2 cellular contexts compared by ENCODE assay signal in genomic region chr2:110751642-110752041, GRCh38.
A peak's percentile ranks its signal among the peaks of the same experiment; 100 is the strongest.
TF ChIP-seq lines count a peak whose summit lies in the region.

No MANE protein-coding gene starts in this region.

TF ChIP-seq in A549, 52 proteins besides CTCF, POLR2A, EP300 and RAD21 (continued from another document):
- no peak for TF ChIP-seq CBX8 (IDR thresholded peaks at IDR 0.05)
- TF ChIP-seq PHF8 (IDR thresholded peaks at IDR 0.05; ENCODE audit: borderline replicate concordance, low read depth): no peak
TF ChIP-seq in A549: peak in this region for 1.

TF ChIP-seq in K562, 482 proteins besides CTCF, POLR2A, EP300 and RAD21 (continued from another document):
- TF ChIP-seq SMARCE1 (IDR thresholded peaks at IDR 0.05) (no peak), C11orf30 (IDR thresholded peaks at IDR 0.05; ENCODE audit: low read depth) (peak; percentile 69), TRIM28 (IDR thresholded peaks at IDR 0.05) (no peak), ATF1 (CRISPR knock-in tag; IDR thresholded peaks at IDR 0.05) (no peak), ATF1 (tag; IDR thresholded peaks at IDR 0.05) (no peak), MAFK (IDR thresholded peaks at IDR 0.05; ENCODE audit: low read length) (peak; percentile 40; the same call in 1 of the 2 replicates), NFE2 (IDR thresholded peaks at IDR 0.05; ENCODE audit: low read depth) (no peak), MAFG (tag; conservative IDR thresholded peaks at IDR 0.05) (peak; percentile 55; the same call in 1 of the 2 replicates), ZNF184 (CRISPR knock-in tag; IDR thresholded peaks at IDR 0.05) (no peak), ZNF316 (IDR thresholded peaks at IDR 0.05) (peak; percentile 90), BCOR (IDR thresholded peaks at IDR 0.05) (no peak), THAP7 (CRISPR knock-in tag; IDR thresholded peaks at IDR 0.05) (no peak), NEUROD1 (IDR thresholded peaks at IDR 0.05; ENCODE audit: borderline replicate concordance, low read depth, low read length, partially characterized antibody) (no peak), ZNF224 (CRISPR knock-in tag; IDR thresholded peaks at IDR 0.05) (no peak), KHSRP (IDR thresholded peaks at IDR 0.05) (no peak), MAFF (IDR thresholded peaks at IDR 0.05; ENCODE audit: low read length) (peak; percentile 41; the same call in 1 of the 2 replicates), ZNF133 (CRISPR knock-in tag; IDR thresholded peaks at IDR 0.05) (no peak), ZNF449 (CRISPR knock-in tag; IDR thresholded peaks at IDR 0.05) (no peak), PYGO2 (tag; IDR thresholded peaks at IDR 0.05) (no peak), GMEB1 (CRISPR knock-in tag; IDR thresholded peaks at IDR 0.05) (no peak), L3MBTL2 (IDR thresholded peaks at IDR 0.05) (no peak), ZKSCAN8 (CRISPR knock-in tag; IDR thresholded peaks at IDR 0.05) (no peak), E2F4 (CRISPR knock-in tag; IDR thresholded peaks at IDR 0.05; ENCODE audit: low read depth) (no peak)
